In the genomic region with DNA sequence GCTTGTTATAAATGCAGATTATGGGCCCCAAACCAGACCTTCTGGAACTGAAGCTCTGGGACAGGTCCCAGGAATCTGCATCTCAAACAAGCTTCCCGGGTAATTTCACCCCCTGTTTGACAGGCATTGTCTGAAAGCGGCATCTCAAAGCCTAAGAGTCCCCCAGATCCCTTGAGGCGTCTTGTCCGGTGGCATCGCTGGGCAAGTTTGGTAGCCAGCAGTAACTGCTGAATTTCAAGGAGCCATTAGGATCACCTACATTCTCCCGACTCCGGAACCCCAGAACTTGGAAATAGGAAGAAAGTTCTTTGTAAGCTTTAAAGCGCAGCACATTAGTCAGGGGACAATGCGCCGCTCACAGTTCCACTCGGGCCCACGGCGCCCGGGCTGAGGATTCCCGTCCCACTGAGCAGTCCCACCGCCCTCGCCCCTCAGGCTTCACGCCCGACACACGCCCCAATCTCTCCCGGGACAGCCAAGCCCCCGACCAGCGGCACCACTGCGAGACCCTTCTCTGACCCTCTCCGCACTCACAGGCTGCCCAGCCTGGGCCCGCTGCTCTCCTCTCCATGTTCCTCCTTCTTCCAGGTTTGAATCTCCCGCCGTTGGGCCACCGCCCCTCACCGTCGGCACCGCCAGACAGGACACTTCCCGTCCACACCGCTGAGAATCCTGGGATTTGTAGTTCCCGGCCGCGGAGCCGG, we compare ENCODE assay signal across 8 cellular contexts. TPM values are rescaled to one million over a fixed set of nuclear protein-coding genes. Genes with fewer than 3 reads are reported as not detected.
A peak's percentile ranks its signal among the peaks of the same experiment; 100 is the strongest.
DNase-seq lines count a peak whose midpoint lies in the region; ATAC-seq, FAIRE-seq and TF ChIP-seq lines count a peak whose summit lies in the region.

A gene with protein sequence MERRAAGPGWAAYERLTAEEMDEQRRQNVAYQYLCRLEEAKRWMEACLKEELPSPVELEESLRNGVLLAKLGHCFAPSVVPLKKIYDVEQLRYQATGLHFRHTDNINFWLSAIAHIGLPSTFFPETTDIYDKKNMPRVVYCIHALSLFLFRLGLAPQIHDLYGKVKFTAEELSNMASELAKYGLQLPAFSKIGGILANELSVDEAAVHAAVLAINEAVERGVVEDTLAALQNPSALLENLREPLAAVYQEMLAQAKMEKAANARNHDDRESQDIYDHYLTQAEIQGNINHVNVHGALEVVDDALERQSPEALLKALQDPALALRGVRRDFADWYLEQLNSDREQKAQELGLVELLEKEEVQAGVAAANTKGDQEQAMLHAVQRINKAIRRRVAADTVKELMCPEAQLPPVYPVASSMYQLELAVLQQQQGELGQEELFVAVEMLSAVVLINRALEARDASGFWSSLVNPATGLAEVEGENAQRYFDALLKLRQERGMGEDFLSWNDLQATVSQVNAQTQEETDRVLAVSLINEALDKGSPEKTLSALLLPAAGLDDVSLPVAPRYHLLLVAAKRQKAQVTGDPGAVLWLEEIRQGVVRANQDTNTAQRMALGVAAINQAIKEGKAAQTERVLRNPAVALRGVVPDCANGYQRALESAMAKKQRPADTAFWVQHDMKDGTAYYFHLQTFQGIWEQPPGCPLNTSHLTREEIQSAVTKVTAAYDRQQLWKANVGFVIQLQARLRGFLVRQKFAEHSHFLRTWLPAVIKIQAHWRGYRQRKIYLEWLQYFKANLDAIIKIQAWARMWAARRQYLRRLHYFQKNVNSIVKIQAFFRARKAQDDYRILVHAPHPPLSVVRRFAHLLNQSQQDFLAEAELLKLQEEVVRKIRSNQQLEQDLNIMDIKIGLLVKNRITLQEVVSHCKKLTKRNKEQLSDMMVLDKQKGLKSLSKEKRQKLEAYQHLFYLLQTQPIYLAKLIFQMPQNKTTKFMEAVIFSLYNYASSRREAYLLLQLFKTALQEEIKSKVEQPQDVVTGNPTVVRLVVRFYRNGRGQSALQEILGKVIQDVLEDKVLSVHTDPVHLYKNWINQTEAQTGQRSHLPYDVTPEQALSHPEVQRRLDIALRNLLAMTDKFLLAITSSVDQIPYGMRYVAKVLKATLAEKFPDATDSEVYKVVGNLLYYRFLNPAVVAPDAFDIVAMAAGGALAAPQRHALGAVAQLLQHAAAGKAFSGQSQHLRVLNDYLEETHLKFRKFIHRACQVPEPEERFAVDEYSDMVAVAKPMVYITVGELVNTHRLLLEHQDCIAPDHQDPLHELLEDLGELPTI (N-terminal part only) (minus strand): TSS at position 607 of the 704 bp plus-strand sequence. CDS start 36 bp downstream, at position 571.

- TF ChIP-seq RAD21 in A549 (conservative IDR thresholded peaks at IDR 0.05 in 1 of 2, IDR thresholded peaks at IDR 0.05 in 1 of 2) = no peak

- H3K36me3 ChIP-seq in effector memory CD4-positive, alpha-beta T cell (ENCODE audit: control insufficient read depth, insufficient read depth, low read length) = no peaks in the 10 kb centered on the region

- H3K4me3 ChIP-seq in A549 = peak within 1 kb of the TSS; percentile 65
- peak within 1 kb of the TSS; percentile 47 for H3K4me3 ChIP-seq in effector memory CD4-positive, alpha-beta T cell (ENCODE audit: insufficient read depth, low read depth, low read length, poor library complexity, severe bottlenecking)

- TF ChIP-seq CTCF in A549 (IDR thresholded peaks at IDR 0.05) = no peak

- CTCF ChIA-PET in A549 (lab: Yijun Ruan, JAX) = interaction anchor here (1.0 to 2.3 kb wide), 10 partner anchors 10 to 187 kb away, joined by 3 to 6 read pairs (median 4); no protein-coding TSS in a partner anchor

- ATAC-seq in A549 (peak; percentile 97 to 98), GM19025 (IDR thresholded peaks at IDR 0.05; ENCODE audit: low read depth, unreplicated experiment) (peak; percentile 89)

- POLR2A ChIA-PET in A549 (lab: Yijun Ruan, JAX) = interaction anchor here (1.3 kb wide), 2 partner anchors 22 to 71 kb away, joined by 5 to 6 read pairs; a partner anchor contains a TSS

- peaks cover 17% of the 10 kb centered on the region for H3K27me3 ChIP-seq in effector memory CD4-positive, alpha-beta T cell (replicated peaks; ENCODE audit: control insufficient read depth, insufficient read depth, low read length, poor library complexity, severe bottlenecking)

- H3K27ac ChIP-seq in A549 = peak within 1 kb of the TSS; percentile 56 to 84
- H3K27ac ChIP-seq in effector memory CD4-positive, alpha-beta T cell (ENCODE audit: insufficient read depth, low read length, poor library complexity, severe bottlenecking) = no peak within 1 kb of the TSS

- H3K4me1 ChIP-seq in A549 = peaks cover 11% of the 10 kb centered on the region; the same call in 1 of the 3 replicates
- H3K4me1 ChIP-seq in effector memory CD4-positive, alpha-beta T cell (ENCODE audit: control insufficient read depth, insufficient read depth, low read length, poor library complexity, severe bottlenecking) = peaks cover 11% of the 10 kb centered on the region

- H3K9me3 ChIP-seq in A549 = no peaks in the 10 kb centered on the region
- H3K9me3 ChIP-seq in effector memory CD4-positive, alpha-beta T cell (ENCODE audit: control insufficient read depth, low read length) = no peaks in the 10 kb centered on the region

- DNase-seq in A549 (ENCODE audit: low read depth in 1 of 2, low spot score in 1 of 2) = peak; percentile 79 to 97
- peak; percentile 97 for DNase-seq in HPDE6-E6E7 (ENCODE audit: extremely low spot score)
- peak; percentile 65 to 72 for DNase-seq in NOMO-1 (lab: John Stamatoyannopoulos, UW; ENCODE audit: unreplicated experiment in 2 of 2)
- peak; percentile 27 to 49 for DNase-seq in activated CD8-positive, alpha-beta memory T cell treated with anti-CD3 and anti-CD28 coated beads for 1 hour (ENCODE audit: extremely low read depth in 1 of 2, low read depth in 1 of 2)
- peak; percentile 43 to 62 (median 55) for DNase-seq in effector memory CD4-positive, alpha-beta T cell
- peak; percentile 83 for DNase-seq in medulla oblongata (ENCODE audit: extremely low spot score)
- peak; percentile 23 to 46 (median 36) for DNase-seq in stimulated activated CD4-positive, alpha-beta T cell treated with anti-CD3 and anti-CD28 coated beads, TNF-alpha, amount 100 ng/mL, for 1 hour (ENCODE audit: low read depth in 3 of 3, low spot score in 1 of 3)

- TF ChIP-seq POLR2A in A549 (IDR thresholded peaks at IDR 0.05; ENCODE audit: low read length) = no peak

- WGBS in A549 (ENCODE audit: missing lambda C conversion rate) = 2% methylated on average over 37 of the region's 38 CpGs

- no peak for TF ChIP-seq EP300 in A549 (IDR thresholded peaks at IDR 0.05)

- H3K4me2 ChIP-seq in A549 = peak within 1 kb of the TSS; percentile 85

- FAIRE-seq in A549 (lab: Jason Lieb, UNC) = no peak

TF ChIP-seq in A549, 52 proteins besides CTCF, POLR2A, EP300 and RAD21 (continues in another document):
- TF ChIP-seq HDAC2 (IDR thresholded peaks at IDR 0.05) = peak; percentile 96
- no peak for TF ChIP-seq CEBPB (IDR thresholded peaks at IDR 0.05)
- TF ChIP-seq HOXB5 (CRISPR knock-in tag; IDR thresholded peaks at IDR 0.05) = no peak
- TF ChIP-seq CHD4 (IDR thresholded peaks at IDR 0.05; ENCODE audit: borderline replicate concordance) = no peak
- TF ChIP-seq RARB (CRISPR knock-in tag; IDR thresholded peaks at IDR 0.05) = no peak
- TF ChIP-seq, protein P1, sequence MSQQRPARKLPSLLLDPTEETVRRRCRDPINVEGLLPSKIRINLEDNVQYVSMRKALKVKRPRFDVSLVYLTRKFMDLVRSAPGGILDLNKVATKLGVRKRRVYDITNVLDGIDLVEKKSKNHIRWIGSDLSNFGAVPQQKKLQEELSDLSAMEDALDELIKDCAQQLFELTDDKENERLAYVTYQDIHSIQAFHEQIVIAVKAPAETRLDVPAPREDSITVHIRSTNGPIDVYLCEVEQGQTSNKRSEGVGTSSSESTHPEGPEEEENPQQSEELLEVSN (IDR thresholded peaks at IDR 0.05; ENCODE audit: borderline replicate concordance, low read depth) = no peak
- no peak for TF ChIP-seq HOXA7 (CRISPR knock-in tag; IDR thresholded peaks at IDR 0.05)
- no peak for TF ChIP-seq FOXS1 (CRISPR knock-in tag; IDR thresholded peaks at IDR 0.05)
- no peak for TF ChIP-seq EHF (CRISPR knock-in tag; IDR thresholded peaks at IDR 0.05)
- TF ChIP-seq, protein P2, sequence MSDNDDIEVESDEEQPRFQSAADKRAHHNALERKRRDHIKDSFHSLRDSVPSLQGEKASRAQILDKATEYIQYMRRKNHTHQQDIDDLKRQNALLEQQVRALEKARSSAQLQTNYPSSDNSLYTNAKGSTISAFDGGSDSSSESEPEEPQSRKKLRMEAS (IDR thresholded peaks at IDR 0.05) = 0 out of 2 replicates have a peak, but pooled peaks have one; percentile 43
- no peak for TF ChIP-seq HOXB13 (CRISPR knock-in tag; IDR thresholded peaks at IDR 0.05; ENCODE audit: low read depth)
- TF ChIP-seq RNF2 (IDR thresholded peaks at IDR 0.05; ENCODE audit: borderline replicate concordance, low read depth) = no peak
- TF ChIP-seq JUNB (IDR thresholded peaks at IDR 0.05) = no peak
- TF ChIP-seq KDM1A (IDR thresholded peaks at IDR 0.05; ENCODE audit: low read depth) = no peak
- TF ChIP-seq, protein P3, sequence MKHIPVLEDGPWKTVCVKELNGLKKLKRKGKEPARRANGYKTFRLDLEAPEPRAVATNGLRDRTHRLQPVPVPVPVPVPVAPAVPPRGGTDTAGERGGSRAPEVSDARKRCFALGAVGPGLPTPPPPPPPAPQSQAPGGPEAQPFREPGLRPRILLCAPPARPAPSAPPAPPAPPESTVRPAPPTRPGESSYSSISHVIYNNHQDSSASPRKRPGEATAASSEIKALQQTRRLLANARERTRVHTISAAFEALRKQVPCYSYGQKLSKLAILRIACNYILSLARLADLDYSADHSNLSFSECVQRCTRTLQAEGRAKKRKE (CRISPR knock-in tag; IDR thresholded peaks at IDR 0.05; ENCODE audit: low read depth) = no peak
- no peak for TF ChIP-seq TP53 (CRISPR knock-in tag; IDR thresholded peaks at IDR 0.05)
- TF ChIP-seq BHLHE40 (IDR thresholded peaks at IDR 0.05; ENCODE audit: low read depth, low read length) = no peak
- TF ChIP-seq KDM5A (IDR thresholded peaks at IDR 0.05) = peak; percentile 88
- TF ChIP-seq CHD2 (IDR thresholded peaks at IDR 0.05; ENCODE audit: low read length, partially characterized antibody) = no peak

RNA-seq across cellular contexts. Expression of the gene that starts here (rescaled TPM):
- polyA plus RNA-seq in A549 (2011; rRNA removed) (15.4 and 15.6 TPM in 2 replicates), A549 (2017; fragmentation: RNase III; extraction: RNeasy Plus Mini Kit Qiagen cat#74134 plus additional on column Dnase treatment) (16.0 to 17.0 TPM (median 17.0 TPM) in 3 replicates)
- 14.9 and 16.0 TPM in 2 replicates for polyA plus RNA-seq in A549 (2012; cell fraction: cytosol; rRNA removed)
- 117 and 126 TPM in 2 replicates for polyA plus RNA-seq in A549 (2012; cell fraction: nucleus; rRNA removed)
- 25.3 and 28.1 TPM in 2 replicates for polyA minus RNA-seq in A549 (2011; rRNA and poly(A)+ RNA removed)

Comparison
In these comparisons a context has a peak if more than half of its experiments do, and no peak if none do; other contexts are left out.
1. DNase-seq: peak in every context shown above with its lines; median percentile 97 in HPDE6-E6E7; 88 in A549; 83 in medulla oblongata; 68 in NOMO-1; 55 in effector memory CD4-positive, alpha-beta T cell; 38 in activated CD8-positive, alpha-beta memory T cell treated with anti-CD3 and anti-CD28 coated beads for 1 hour; 36 in stimulated activated CD4-positive, alpha-beta T cell treated with anti-CD3 and anti-CD28 coated beads, TNF-alpha, amount 100 ng/mL, for 1 hour.